Comparison of ENCODE assay signal across 14 cellular contexts in the genomic region with DNA sequence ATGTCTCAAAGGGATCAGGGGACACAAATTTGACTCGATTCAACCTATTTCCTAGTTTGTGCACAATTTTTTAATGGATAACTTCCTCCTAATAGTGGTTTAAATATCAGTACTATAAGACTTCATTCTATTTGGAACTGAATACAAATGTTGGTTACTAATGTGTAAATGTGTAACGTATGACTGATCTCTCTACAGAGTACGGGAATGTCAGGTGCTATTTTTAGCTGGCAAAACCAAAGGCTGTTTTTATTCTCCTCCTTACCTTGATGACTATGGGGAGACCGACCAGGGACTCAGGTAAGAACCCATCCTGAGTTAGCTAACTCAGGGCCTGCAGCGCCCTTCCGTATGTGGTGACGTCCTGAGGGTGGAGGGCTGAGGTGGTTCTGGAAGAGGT. TPM values are rescaled to one million over a fixed set of nuclear protein-coding genes. Genes with fewer than 3 reads are reported as not detected.
"Had no signal": no experiment of that assay in that cellular context is flagged by ENCODE, and none has a peak within 500 bp of the region (broad histone marks: within the 10 kb centered on the region; RNA-seq: fewer than 3 reads in every experiment).

No MANE protein-coding gene starts in this region.

- H3K4me1 Mint-ChIP-seq: brain had no signal

- DNase-seq: activated CD4-positive, alpha-beta T cell treated with anti-CD3 and anti-CD28 coated beads, Interleukin-2, amount 50 U/mL, for 1 hour; activated T-cell treated with anti-CD3 and anti-CD28 coated beads, Interleukin-2, amount 50 U/mL, for 72 hours; effector memory CD8-positive, alpha-beta T cell; erythroblast; small intestine; T-helper 2 cell; trophoblast cell had no signal

- ATAC-seq: activated CD8-positive, alpha-beta memory T cell treated with anti-CD3 and anti-CD28 coated beads, Interleukin-2, amount 10 ng/mL, durations not matched to agents 7 days and 5 days; activated T-cell treated with anti-CD3 and anti-CD28 coated beads, Interleukin-2, amount 50 U/mL, for 72 hours; effector memory CD8-positive, alpha-beta T cell; left lobe of liver; stimulated activated memory B cell treated with anti-CD40 and anti-IgM and Interleukin-4, amounts not matched to agents 10 μg/mL and 1 μg/mL and 100 μg/mL, for 72 hours had no signal

- H3K27ac Mint-ChIP-seq: dendritic cell treated with granulocyte-macrophage colony-stimulating factor and Interleukin-4, amounts not matched to agents 40 ng/mL and 50 ng/mL, for 4 days had no signal

- H3K9me3 Mint-ChIP-seq: activated T-cell treated with anti-CD3 and anti-CD28 coated beads, Interleukin-2, amount 50 U/mL, for 72 hours; dendritic cell treated with granulocyte-macrophage colony-stimulating factor and Interleukin-4, amounts not matched to agents 40 ng/mL and 50 ng/mL, for 4 days; effector memory CD8-positive, alpha-beta T cell; stimulated activated memory B cell treated with anti-CD40 and anti-IgM and Interleukin-4, amounts not matched to agents 10 μg/mL and 1 μg/mL and 100 μg/mL, for 72 hours had no signal

- FAIRE-seq: small intestine had no signal

- H3K4me3 Mint-ChIP-seq: activated CD8-positive, alpha-beta memory T cell treated with anti-CD3 and anti-CD28 coated beads, Interleukin-2, amount 10 ng/mL, durations not matched to agents 7 days and 5 days; activated T-cell treated with anti-CD3 and anti-CD28 coated beads, Interleukin-2, amount 50 U/mL, for 72 hours; brain; dendritic cell treated with granulocyte-macrophage colony-stimulating factor and Interleukin-4, amounts not matched to agents 40 ng/mL and 50 ng/mL, for 4 days; effector memory CD8-positive, alpha-beta T cell; stimulated activated memory B cell treated with anti-CD40 and anti-IgM and Interleukin-4, amounts not matched to agents 10 μg/mL and 1 μg/mL and 100 μg/mL, for 72 hours had no signal

- H3K27me3 Mint-ChIP-seq: activated CD8-positive, alpha-beta memory T cell treated with anti-CD3 and anti-CD28 coated beads, Interleukin-2, amount 10 ng/mL, durations not matched to agents 7 days and 5 days; dendritic cell treated with granulocyte-macrophage colony-stimulating factor and Interleukin-4, amounts not matched to agents 40 ng/mL and 50 ng/mL, for 4 days; effector memory CD8-positive, alpha-beta T cell; stimulated activated memory B cell treated with anti-CD40 and anti-IgM and Interleukin-4, amounts not matched to agents 10 μg/mL and 1 μg/mL and 100 μg/mL, for 72 hours had no signal

RNA-seq across cellular contexts. Expression of a gene that starts 33.0 kb away (rescaled TPM):
- total RNA-seq: left lobe of liver, osteocyte had no signal
- polyA plus RNA-seq: neural cell had no signal
